8 cellular contexts compared by ENCODE assay signal in the genomic region with DNA sequence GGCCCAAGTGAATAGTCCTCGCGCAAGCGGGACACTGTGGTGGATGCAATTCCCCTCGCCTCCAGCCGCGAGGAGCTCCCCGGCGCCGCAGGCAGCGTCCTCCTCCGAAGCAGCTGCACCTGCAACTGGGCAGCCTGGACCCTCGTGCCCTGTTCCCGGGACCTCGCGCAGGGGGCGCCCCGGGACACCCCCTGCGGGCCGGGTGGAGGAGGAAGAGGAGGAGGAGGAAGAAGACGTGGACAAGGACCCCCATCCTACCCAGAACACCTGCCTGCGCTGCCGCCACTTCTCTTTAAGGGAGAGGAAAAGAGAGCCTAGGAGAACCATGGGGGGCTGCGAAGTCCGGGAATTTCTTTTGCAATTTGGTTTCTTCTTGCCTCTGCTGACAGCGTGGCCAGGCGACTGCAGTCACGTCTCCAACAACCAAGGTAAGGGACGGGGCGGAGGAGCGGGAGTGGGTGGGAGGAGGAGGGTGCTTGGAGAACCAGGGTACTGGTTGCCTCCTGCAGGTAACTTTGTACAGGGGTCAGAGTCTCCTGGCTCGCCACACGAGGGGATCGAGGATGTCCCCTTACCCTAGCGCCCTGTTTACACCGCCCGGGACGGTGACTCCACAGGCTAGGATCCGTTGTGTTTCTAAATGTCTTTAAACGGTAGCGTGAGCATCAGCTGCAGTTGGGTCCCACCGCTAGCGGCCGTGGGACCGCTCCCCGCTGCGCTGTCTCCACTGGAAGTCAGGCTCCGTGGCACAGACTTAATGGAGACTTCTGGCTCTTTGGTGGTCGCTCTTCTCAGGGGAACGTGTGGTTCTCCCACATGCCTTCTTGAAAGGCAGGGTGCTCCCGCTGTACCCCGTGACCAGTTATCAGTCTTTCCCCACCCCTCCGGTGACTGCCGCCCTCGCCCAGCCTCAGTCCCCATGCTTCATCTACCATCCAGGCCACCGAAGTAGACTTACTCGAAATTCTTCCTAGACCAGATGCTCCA. TPM values are rescaled to one million over a fixed set of nuclear protein-coding genes. Genes with fewer than 3 reads are reported as not detected.
DNase-seq lines count a peak whose midpoint lies in the region; ATAC-seq lines count a peak whose summit lies in the region.

A gene (plus strand): TSS at position 14 of the 987 bp plus-strand sequence.

- H3K27ac ChIP-seq in angular gyrus (ENCODE audit: low read depth, low read length) (peak within 1 kb of the TSS; percentile 80), substantia nigra (ENCODE audit: low read depth, low read length, poor library complexity, severe bottlenecking) (peak within 1 kb of the TSS; percentile 17)

- no peaks in the 10 kb centered on the region for H3K36me3 Mint-ChIP-seq in activated T-cell treated with anti-CD3 and anti-CD28 coated beads, Interleukin-2, amount 50 U/mL, for 72 hours (ENCODE audit: insufficient read depth in 2 of 2)

- H3K4me3 Mint-ChIP-seq in activated T-cell treated with anti-CD3 and anti-CD28 coated beads, Interleukin-2, amount 50 U/mL, for 72 hours = peak within 1 kb of the TSS; percentile 78 to 80

- H3K4me1 Mint-ChIP-seq in activated T-cell treated with anti-CD3 and anti-CD28 coated beads, Interleukin-2, amount 50 U/mL, for 72 hours (ENCODE audit: low read depth) = peaks cover 7% of the 10 kb centered on the region

- no peaks in the 10 kb centered on the region for H3K9me3 Mint-ChIP-seq in activated T-cell treated with anti-CD3 and anti-CD28 coated beads, Interleukin-2, amount 50 U/mL, for 72 hours

- H3K27me3 Mint-ChIP-seq in activated T-cell treated with anti-CD3 and anti-CD28 coated beads, Interleukin-2, amount 50 U/mL, for 72 hours (ENCODE audit: low read depth) = peaks cover 25% of the 10 kb centered on the region

- ATAC-seq in activated T-cell treated with anti-CD3 and anti-CD28 coated beads, Interleukin-2, amount 50 U/mL, for 72 hours (replicated peaks in 1 of 2) = no peak
- ATAC-seq in HG03108 (IDR thresholded peaks at IDR 0.05; ENCODE audit: unreplicated experiment) (no peak), GM21515 (IDR thresholded peaks at IDR 0.05; ENCODE audit: unreplicated experiment) (no peak)

- H3K27ac Mint-ChIP-seq in activated T-cell treated with anti-CD3 and anti-CD28 coated beads, Interleukin-2, amount 50 U/mL, for 72 hours = no peak within 1 kb of the TSS

- no peak for DNase-seq in activated T-cell treated with anti-CD3 and anti-CD28 coated beads, Interleukin-2, amount 50 U/mL, for 72 hours
- DNase-seq in activated T-cell treated with anti-CD3 and anti-CD28 coated beads for 4 hours = no peak
- peak; percentile 4 for DNase-seq in iris pigment epithelial cell (ENCODE audit: low read depth)
- DNase-seq in substantia nigra (lab: John Stamatoyannopoulos, UW) = peak in 6 of 49 donors; percentile 0 to 64 (median 10)
- DNase-seq in NCI-H2227 (lab: John Stamatoyannopoulos, UW; ENCODE audit: unreplicated experiment) = no peak

RNA-seq across cellular contexts. Expression of the gene that starts here (rescaled TPM):
- total RNA-seq in activated T-cell treated with anti-CD3 and anti-CD28 coated beads, Interleukin-2, amount 50 U/mL, for 72 hours = not detected
